8 cellular contexts compared by ENCODE assay signal in genomic region chr9:93501406-93501805, GRCh38. TPM values are rescaled to one million over a fixed set of nuclear protein-coding genes. Genes with fewer than 3 reads are reported as not detected.
DNase-seq lines count a peak whose midpoint lies in the region; ATAC-seq lines count a peak whose summit lies in the region.

No MANE protein-coding gene starts in this region.

- peak overlapping the region; percentile 90 for H3K27ac Mint-ChIP-seq in memory B cell

- DNase-seq in A172 (ENCODE audit: low spot score) (peak; percentile 9), LHCN-M2 (ENCODE audit: low read depth) (peak; percentile 26), memory B cell (ENCODE audit: low spot score in 2 of 2) (no peak), DMS114 treated with DMSO at 0.1 percent for 48 hours (lab: John Stamatoyannopoulos, UW; ENCODE audit: unreplicated experiment) (no peak), GOT3 (lab: John Stamatoyannopoulos, UW) (no peak), substantia nigra (lab: John Stamatoyannopoulos, UW) (no peak), nucleus accumbens (lab: John Stamatoyannopoulos, UW) (no peak)
- DNase-seq in central memory CD4-positive, alpha-beta T cell, result peak; percentile 22

- peaks cover 36% of the 10 kb centered on the region for H3K4me1 Mint-ChIP-seq in memory B cell

- ATAC-seq in memory B cell (ENCODE audit: low read depth), result no peak

- H3K27ac ChIP-seq in substantia nigra (ENCODE audit: low read depth, low read length, poor library complexity, severe bottlenecking), result no peak overlapping the region

- no peaks in the 10 kb centered on the region for H3K27me3 Mint-ChIP-seq in memory B cell

- no peaks in the 10 kb centered on the region for H3K9me3 Mint-ChIP-seq in memory B cell

- H3K36me3 Mint-ChIP-seq in memory B cell, result peaks cover 28% of the 10 kb centered on the region

- H3K4me3 Mint-ChIP-seq in memory B cell, result peak overlapping the region; percentile 41

RNA-seq across cellular contexts. Expression of gene FAM120AOS, which starts 48.0 kb away (rescaled TPM):
- total RNA-seq in A172 (2014; rRNA removed; shearing (Covaris generic)), result 28.9 and 34.1 TPM in 2 replicates
- total RNA-seq in LHCN-M2 (2014; rRNA removed), result 32.3 and 40.4 TPM in 2 replicates
- 23.8 TPM for polyA plus RNA-seq in LHCN-M2 (2012)

RNA-seq across cellular contexts. Expression of gene FAM120A, which starts 49.9 kb away (rescaled TPM):
- 57.1 and 65.1 TPM in 2 replicates for total RNA-seq in A172 (2014; rRNA removed; shearing (Covaris generic))
- 79.0 and 88.5 TPM in 2 replicates for total RNA-seq in LHCN-M2 (2014; rRNA removed)
- 62.5 TPM for polyA plus RNA-seq in LHCN-M2 (2012)

Comparison
In these comparisons a context has a peak if more than half of its experiments do, and no peak if none do; other contexts are left out.
1. DNase-seq: peak in A172 (single experiment), LHCN-M2 (single experiment) and central memory CD4-positive, alpha-beta T cell (single experiment); none in memory B cell (0 of 2), DMS114 treated with DMSO at 0.1 percent for 48 hours (single experiment), GOT3 (single experiment), substantia nigra (0 of 49) and nucleus accumbens (0 of 56).